ENCODE assay signal across 11 cellular contexts in the genomic region with DNA sequence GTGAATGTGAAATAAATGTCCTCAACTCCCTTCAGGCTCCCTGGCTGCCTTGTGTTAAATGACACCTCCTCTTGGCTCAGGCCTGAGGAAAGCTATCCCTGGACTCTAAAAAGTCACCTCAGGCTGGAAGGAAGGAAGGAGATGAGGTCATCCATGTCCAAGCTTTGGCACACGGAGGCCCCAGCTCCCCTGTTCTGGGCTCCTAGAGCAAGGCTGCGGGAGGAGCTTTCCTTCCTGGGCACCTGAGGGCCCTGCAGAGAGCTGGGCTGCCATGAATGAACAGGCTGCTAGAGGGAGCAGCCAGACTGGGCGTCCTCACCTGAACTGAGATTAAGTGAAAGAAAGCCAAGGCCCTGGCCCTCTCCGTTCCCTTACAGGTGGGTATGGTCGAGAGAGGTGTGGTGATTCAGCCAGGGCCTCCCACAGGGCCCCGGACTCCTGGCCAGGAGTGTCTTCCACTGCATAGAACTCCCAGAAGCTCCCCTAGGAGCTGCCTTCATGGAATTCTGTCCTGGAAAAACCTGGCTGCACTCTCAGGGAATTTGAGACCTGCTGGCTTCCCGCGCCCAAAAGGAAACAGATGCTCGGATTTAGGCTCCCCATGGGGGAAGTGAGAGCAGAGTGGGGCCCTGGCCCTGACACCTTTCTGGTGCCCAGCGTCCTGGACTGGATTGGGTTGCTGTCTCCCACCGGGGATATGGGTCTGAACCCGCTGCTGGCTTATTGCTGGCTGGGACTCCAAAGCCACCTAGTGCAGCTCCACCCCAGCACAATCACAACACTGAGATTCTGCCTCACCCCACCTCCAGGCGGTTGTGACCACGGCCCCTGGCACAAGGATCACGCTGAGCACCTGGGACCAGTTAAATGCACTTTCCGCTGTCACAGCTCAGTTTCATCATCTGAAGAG. TPM values are rescaled to one million over a fixed set of nuclear protein-coding genes. Genes with fewer than 3 reads are reported as not detected.
A peak's percentile ranks its signal among the peaks of the same experiment; 100 is the strongest.
DNase-seq lines count a peak whose midpoint lies in the region; FAIRE-seq and TF ChIP-seq lines count a peak whose summit lies in the region.
"Had no signal": no experiment of that assay in that cellular context is flagged by ENCODE, and none has a peak within 500 bp of the region (broad histone marks: within the 10 kb centered on the region; RNA-seq: fewer than 3 reads in every experiment).

No MANE protein-coding gene starts in this region.

- no peak overlapping the region for H3K9ac ChIP-seq in adipocyte (ENCODE audit: low read length)

- 61 to 74% (median 70%) methylated on average over 14 to 16 of the region's 16 CpGs for WGBS in spleen, 5 donors
- WGBS in ovary, 3 donors, result 62 to 72% (median 62%) methylated on average over 14 to 16 of the region's 16 CpGs

- H3K27me3 ChIP-seq in adipocyte (replicated peaks; ENCODE audit: control insufficient read depth, insufficient read depth, low read length) (no peaks in the 10 kb centered on the region), left ventricle myocardium inferior (ENCODE audit: low read depth) (no peaks in the 10 kb centered on the region), spleen (replicated peaks in 1 of 7) (no peaks in the 10 kb centered on the region), ovary (no peaks in the 10 kb centered on the region)

- H3K4me1 ChIP-seq in adipocyte (ENCODE audit: control insufficient read depth, insufficient read depth, low read length), result no peaks in the 10 kb centered on the region
- H3K4me1 ChIP-seq in left ventricle myocardium inferior, result peaks cover 80% of the 10 kb centered on the region
- H3K4me1 ChIP-seq in spleen, result peaks cover 0 to 33% (median 22%) of the 10 kb centered on the region in 6 donors
- H3K4me1 ChIP-seq in ovary (ENCODE audit: insufficient read depth), result no peaks in the 10 kb centered on the region

- TF ChIP-seq POLR2A in spleen (IDR thresholded peaks at IDR 0.05) (no peak), ovary (IDR thresholded peaks at IDR 0.05) (no peak)

- intact Hi-C loops in left ventricle myocardium inferior (cut with micrococcal nuclease) (no loop called here), spleen (cut with DNase I; ENCODE audit: low total_unique reads) (no loop called here), ovary (cut with DNase I) (no loop called here)

- H3K9me3 ChIP-seq in adipocyte (ENCODE audit: control insufficient read depth, low read length) (no peaks in the 10 kb centered on the region), left ventricle myocardium inferior (replicated peaks) (no peaks in the 10 kb centered on the region), spleen (no peaks in the 10 kb centered on the region), ovary (no peaks in the 10 kb centered on the region)

- TF ChIP-seq CTCF in left ventricle myocardium inferior (IDR thresholded peaks at IDR 0.05; ENCODE audit: borderline replicate concordance) (no peak), spleen (IDR thresholded peaks at IDR 0.05 in 8 of 11, conservative IDR thresholded peaks at IDR 0.05 in 3 of 11) (no peak), ovary (IDR thresholded peaks at IDR 0.05) (no peak)

- DNase-seq in NCI-H82 (lab: John Stamatoyannopoulos, UW), result peak; percentile 36
- no peak for DNase-seq in NCI-H82 treated with DMSO at 0.1 percent for 48 hours (lab: John Stamatoyannopoulos, UW; ENCODE audit: unreplicated experiment)
- DNase-seq in adipocyte (ENCODE audit: low read depth), result peak; percentile 47
- no peak for DNase-seq in left ventricle myocardium inferior
- DNase-seq in spleen, result peak; percentile 70
- no peak for DNase-seq in NCI-H1436 treated with DMSO at 0.1 percent for 48 hours (lab: John Stamatoyannopoulos, UW)
- DNase-seq in ovary, result no peak
- no peak for DNase-seq in GM19239 (ENCODE audit: insufficient read length, low spot score)
- DNase-seq: activated effector memory CD4-positive, alpha-beta T cell treated with anti-CD3 and anti-CD28 coated beads, Interleukin-2, amount 50 U/mL, for 16 hours; NCI-H345 had no signal

- H3K4me3 ChIP-seq in adipocyte (ENCODE audit: low read length), result no peak overlapping the region
- H3K4me3 ChIP-seq in left ventricle myocardium inferior, result peak overlapping the region; percentile 12
- no peak overlapping the region for H3K4me3 ChIP-seq in spleen
- H3K4me3 ChIP-seq in ovary, result no peak overlapping the region

- no peak for TF ChIP-seq EP300 in ovary (IDR thresholded peaks at IDR 0.05)

- FAIRE-seq in GM19239 (lab: Jason Lieb, UNC), result no peak

- H3K27ac ChIP-seq in left ventricle myocardium inferior (replicated peaks) (peak overlapping the region; percentile 97), spleen (peak overlapping the region in 4 of 8 donors; percentile 28 to 56 (median 40)), ovary (no peak overlapping the region)

- H3K36me3 ChIP-seq in adipocyte (ENCODE audit: control insufficient read depth, insufficient read depth, low read length, severe bottlenecking) (no peaks in the 10 kb centered on the region), left ventricle myocardium inferior (peaks cover 95% of the 10 kb centered on the region), spleen (peaks cover 0 to 53% (median 9%) of the 10 kb centered on the region in 6 donors), ovary (no peaks in the 10 kb centered on the region)

RNA-seq across cellular contexts. Expression of a gene that starts 22.2 kb away (rescaled TPM):
- total RNA-seq in left ventricle myocardium inferior (2,538 TPM), spleen (1 to 10 TPM in 5 of 7 donors, under 1 TPM in 2; 0.91 to 4.7 (median 1.5) TPM), ovary (under 1 TPM in 3 of 7 donors, not detected in 4; 0.18 to 0.40 (median 0.32) TPM)
- polyA plus RNA-seq in spleen (1 to 10 TPM in 2 of 3 donors, under 1 TPM in 1; 0.49 to 2.2 (median 1.4) TPM), ovary (under 1 TPM; 0.05 to 0.22 TPM)
- total RNA-seq: fibroblast of villous mesenchyme had no signal

RNA-seq across cellular contexts. Expression of a gene that starts 48.1 kb away (rescaled TPM):
- total RNA-seq in left ventricle myocardium inferior (8.3 TPM), spleen (100 to 1,000 TPM in 6 of 7 donors, 10 to 100 TPM in 1; 95.7 to 366 (median 198) TPM), ovary (10 to 100 TPM in 2 of 7 donors, 1 to 10 TPM in 5; 5.1 to 21.5 (median 8.5) TPM)
- polyA plus RNA-seq in spleen (100 to 1,000 TPM in 1 of 3 donors, 10 to 100 TPM in 2; 84.2 to 128 (median 91.8) TPM), ovary (1 to 10 TPM; 3.9 to 6.8 TPM)
- total RNA-seq: fibroblast of villous mesenchyme had no signal

Comparison
In these comparisons a context has a peak if more than half of its experiments do, and no peak if none do; other contexts are left out.
1. DNase-seq: peak in NCI-H82 (single experiment), adipocyte (single experiment) and spleen (single experiment); none in NCI-H82 treated with DMSO at 0.1 percent for 48 hours (single experiment), left ventricle myocardium inferior (single experiment), NCI-H1436 treated with DMSO at 0.1 percent for 48 hours (single experiment), ovary (0 of 5) and GM19239 (single experiment).
2. RNA of a gene that starts 22.2 kb away (total RNA-seq): 2,538 TPM in left ventricle myocardium inferior (single experiment); 0.91 to 4.7 TPM in spleen and 0.18 to 0.40 TPM in ovary; every median in the first group is over 100 times any median in the second.
3. RNA of a gene that starts 48.1 kb away (total RNA-seq): 95.7 to 366 TPM in spleen; 5.1 to 21.5 TPM in ovary and 8.3 TPM in left ventricle myocardium inferior (single experiment); every median in the first group is over 4 times any median in the second.